6 cellular contexts compared by ENCODE assay signal in the genomic region with DNA sequence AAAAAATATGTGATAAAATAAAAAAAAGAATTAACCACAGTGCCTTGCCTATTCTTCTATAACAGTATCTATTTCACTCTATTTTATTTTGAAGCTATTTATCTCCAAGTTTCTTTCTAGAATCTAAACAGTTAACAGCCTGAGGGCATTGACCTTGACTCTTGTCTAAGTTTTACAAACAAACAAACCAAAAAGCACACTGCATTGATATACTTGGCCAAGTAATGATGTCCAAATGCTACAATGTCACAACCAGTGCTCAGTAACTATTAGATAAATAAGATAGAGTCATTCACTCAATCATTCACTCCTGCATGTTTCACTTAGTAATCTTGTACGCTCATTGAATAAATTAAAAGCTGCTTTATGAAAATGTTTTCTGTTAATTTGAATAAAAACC.
"Had no signal": no experiment of that assay in that cellular context is flagged by ENCODE, and none has a peak within 500 bp of the region (broad histone marks: within the 10 kb centered on the region; RNA-seq: fewer than 3 reads in every experiment).

No MANE protein-coding gene starts in this region.

- H2AFZ ChIP-seq: GM23338 had no signal

- FAIRE-seq: H1, H54, HTR-8/SVneo had no signal

- DNase-seq: H9, HCEC 1CT had no signal

- H3K4me3 ChIP-seq: GM23338 had no signal

- ATAC-seq: GM23338 had no signal

- H3K4me2 ChIP-seq: GM23338 had no signal
